Comparison of ENCODE assay signal across 1 cellular context in the genomic region with DNA sequence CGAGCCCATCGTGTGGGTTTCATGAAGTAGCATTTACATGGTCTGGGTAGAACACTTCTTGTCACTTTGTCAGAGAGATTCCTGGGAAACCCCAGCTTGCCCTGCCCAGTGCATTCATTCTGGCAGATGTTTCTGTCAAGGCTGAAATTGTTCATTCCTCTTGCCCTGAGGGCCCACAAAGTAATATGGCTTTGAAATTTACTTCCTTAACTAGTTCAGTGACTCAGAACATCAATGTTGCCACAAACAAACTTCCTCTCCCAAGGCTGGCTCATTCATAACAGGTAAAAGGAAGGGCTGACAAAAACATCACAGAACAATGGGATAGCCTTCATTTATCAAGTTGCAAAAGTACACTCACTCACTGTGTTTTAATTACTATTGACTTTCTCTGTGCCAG.
TF ChIP-seq lines count a peak whose summit lies in the region.

No MANE protein-coding gene starts in this region.

TF ChIP-seq in HepG2, 621 proteins besides CTCF, POLR2A, EP300 and RAD21:
- TF ChIP-seq TBL1XR1 (IDR thresholded peaks at IDR 0.05; ENCODE audit: borderline replicate concordance, low read length, partially characterized antibody) (no peak), ZNF605 (CRISPR knock-in tag; IDR thresholded peaks at IDR 0.05) (no peak), RFX5 (IDR thresholded peaks at IDR 0.05; ENCODE audit: low read depth, low read length) (no peak), LCORL (IDR thresholded peaks at IDR 0.05) (no peak), LCORL (CRISPR knock-in tag; IDR thresholded peaks at IDR 0.05) (no peak), SALL2 (CRISPR knock-in tag; IDR thresholded peaks at IDR 0.05) (no peak), HDAC2 (CRISPR knock-in tag; IDR thresholded peaks at IDR 0.05) (no peak), ATF5 (CRISPR knock-in tag; IDR thresholded peaks at IDR 0.05; ENCODE audit: low read depth) (no peak), RXRA (CRISPR knock-in tag; IDR thresholded peaks at IDR 0.05) (no peak), ZNF530 (CRISPR knock-in tag; IDR thresholded peaks at IDR 0.05; ENCODE audit: low read depth) (no peak)
